8 cellular contexts compared by ENCODE assay signal in genomic region chr12:132084681-132085635, GRCh38. TPM values are rescaled to one million over a fixed set of nuclear protein-coding genes. Genes with fewer than 3 reads are reported as not detected.
DNase-seq lines count a peak whose midpoint lies in the region; ATAC-seq, FAIRE-seq and TF ChIP-seq lines count a peak whose summit lies in the region.

No MANE protein-coding gene starts in this region.

- H3F3A ChIP-seq in Loucy (ENCODE audit: low read depth): no peaks in the 10 kb centered on the region

- no peaks in the 10 kb centered on the region for H3K27me3 ChIP-seq in Loucy (ENCODE audit: insufficient read depth, low read length, poor library complexity, severe bottlenecking)
- no peaks in the 10 kb centered on the region for H3K27me3 ChIP-seq in HepG2 (ENCODE audit: control insufficient read depth in 1 of 2, insufficient read depth in 2 of 2, low read length in 2 of 2)

- TF ChIP-seq POLR2A in HepG2 (IDR thresholded peaks at IDR 0.05; ENCODE audit: insufficient read depth in 1 of 2, low read depth in 2 of 2, low read length in 2 of 2): peak; percentile 63 to 76

- TF ChIP-seq EP300 in HepG2 (IDR thresholded peaks at IDR 0.05; ENCODE audit: low read depth in 2 of 2, low read length in 2 of 2) (peak in 1 of 2 experiments; percentile 48; a peak in 1 of 4 replicates), HepG2 (CRISPR knock-in tag; IDR thresholded peaks at IDR 0.05; ENCODE audit: borderline replicate concordance) (peak; percentile 44)

- 11% methylated on average over 44 of the region's 51 CpGs for WGBS in HepG2 (ENCODE audit: low lambda C conversion rate)

- peaks cover 42% of the 10 kb centered on the region for H3K79me2 ChIP-seq in Loucy (ENCODE audit: insufficient read depth, low read length)
- H3K79me2 ChIP-seq in HepG2 (ENCODE audit: insufficient read depth, low read length): peaks cover 23% of the 10 kb centered on the region

- CTCF ChIA-PET in activated B cell treated with CpG ODN at 0.5 μM for 24 hours (lab: Charles Lee) (no interaction called here), HepG2 (lab: Yijun Ruan, JAX; ENCODE audit: low intra/inter-chr PET ratio, low total read pairs) (no interaction called here)

- H2AFZ ChIP-seq in Loucy (ENCODE audit: low read length): peak overlapping the region; percentile 18; the same call in 1 of the 2 replicates
- no peak overlapping the region for H2AFZ ChIP-seq in HepG2 (ENCODE audit: low read length)

- H3K9me3 ChIP-seq in Loucy (ENCODE audit: insufficient read depth, low read depth, low read length) (no peaks in the 10 kb centered on the region), HepG2 (ENCODE audit: low read length) (no peaks in the 10 kb centered on the region)

- in situ Hi-C loops in HepG2 (cut with HindIII; ENCODE audit: extremely low pct_ligation_motif_present, low pct_unique_long_range_greater_than_20kb): no loop called here

- H3K4me2 ChIP-seq in Loucy (ENCODE audit: low read depth, low read length, poor library complexity, severe bottlenecking) (peak overlapping the region; percentile 81), HepG2 (ENCODE audit: low read depth, low read length) (peak overlapping the region; percentile 79)

- ATAC-seq in activated B cell treated with CpG ODN at 0.5 μM for 24 hours (ENCODE audit: low read depth) (peak; percentile 28), HepG2 (peak; percentile 78), GM19452 (IDR thresholded peaks at IDR 0.05; ENCODE audit: unreplicated experiment) (no peak)

- H3K27me3 Mint-ChIP-seq in activated B cell treated with CpG ODN at 0.5 μM for 24 hours: no peaks in the 10 kb centered on the region

- H3K9ac ChIP-seq in Loucy (ENCODE audit: low read depth, low read length, poor library complexity, severe bottlenecking): peak overlapping the region; percentile 80
- H3K9ac ChIP-seq in HepG2 (ENCODE audit: insufficient read depth, low read depth, low read length): peak overlapping the region; percentile 96

- H3K9me3 Mint-ChIP-seq in activated B cell treated with CpG ODN at 0.5 μM for 24 hours: no peaks in the 10 kb centered on the region

- POLR2A ChIA-PET in activated B cell treated with CpG ODN at 0.5 μM for 24 hours (lab: Charles Lee): no interaction called here
- POLR2A ChIA-PET in HepG2 (lab: Yijun Ruan, JAX): no interaction called here

- BruUV-seq in HepG2 (replicated peaks; lab: Mats Ljungman, UMichigan): no TSS peak

- H3K36me3 Mint-ChIP-seq in activated B cell treated with CpG ODN at 0.5 μM for 24 hours (ENCODE audit: low read depth): peaks cover 18% of the 10 kb centered on the region

- TF ChIP-seq RAD21 in HepG2 (CRISPR knock-in tag; IDR thresholded peaks at IDR 0.05): peak; percentile 38

- peak overlapping the region; percentile 95 to 98 for H3K27ac ChIP-seq in coronary artery
- peak overlapping the region; percentile 98 for H3K27ac ChIP-seq in HepG2 (ENCODE audit: extremely low read length, insufficient read depth, low read length)

- peak overlapping the region; percentile 83 for H3K27ac Mint-ChIP-seq in activated B cell treated with CpG ODN at 0.5 μM for 24 hours

- H3K4me1 Mint-ChIP-seq in activated B cell treated with CpG ODN at 0.5 μM for 24 hours: peaks cover 26% of the 10 kb centered on the region

- intact Hi-C loops in activated B cell treated with CpG ODN at 0.5 μM for 24 hours (cut with micrococcal nuclease) (loop anchor here (1.0 to 5.0 kb wide), 5 partner anchors 14 to 407 kb away; partner anchors contain the start of genes DDX51, FBRSL1, NOC4L and ULK1), HepG2 (cut with micrococcal nuclease; ENCODE audit: unreplicated experiment) (no loop called here)

- no peak for TF ChIP-seq CTCF in Loucy (conservative IDR thresholded peaks at IDR 0.05; ENCODE audit: low read length)
- TF ChIP-seq CTCF in activated B cell treated with CpG ODN at 0.5 μM for 24 hours (IDR thresholded peaks at IDR 0.05): no peak
- no peak for TF ChIP-seq CTCF in coronary artery (IDR thresholded peaks at IDR 0.05)
- 0 out of 2 replicates have a peak, but pooled peaks have one; percentile 5 for TF ChIP-seq CTCF in HepG2 (CRISPR knock-in tag; IDR thresholded peaks at IDR 0.05)

- H3K4me3 ChIP-seq in Loucy (ENCODE audit: low read length, poor library complexity, severe bottlenecking) (peak overlapping the region; percentile 79), coronary artery (peak overlapping the region; percentile 99), HepG2 (replicated peaks in 1 of 3; ENCODE audit: insufficient read depth in 1 of 3, low read depth in 2 of 3, low read length in 3 of 3) (peak overlapping the region; percentile 73 to 94 (median 79))

- no peaks in the 10 kb centered on the region for H3K9me2 ChIP-seq in Loucy (replicated peaks; ENCODE audit: low read depth, low read length)

- H3K4me3 Mint-ChIP-seq in activated B cell treated with CpG ODN at 0.5 μM for 24 hours: peak overlapping the region; percentile 90

- peak; percentile 41 to 81 for DNase-seq in SHP77 (lab: John Stamatoyannopoulos, UW)
- DNase-seq in SHP77 treated with DMSO at 0.1 percent for 48 hours (lab: John Stamatoyannopoulos, UW): no peak
- peak; percentile 38 for DNase-seq in activated B cell treated with CpG ODN at 0.5 μM for 24 hours
- DNase-seq in coronary artery (ENCODE audit: low spot score): peak; percentile 81
- peak; percentile 84 for DNase-seq in HepG2 (ENCODE audit: low spot score)
- peak; percentile 45 to 51 for DNase-seq in stimulated activated CD4-positive, alpha-beta T cell treated with anti-CD3 and anti-CD28 coated beads, Interleukin-4, amount 100 ng/mL, for 48 hours (ENCODE audit: low read depth in 2 of 2)

- peaks cover 24% of the 10 kb centered on the region for H3K4me1 ChIP-seq in Loucy (ENCODE audit: insufficient read depth, low read length, poor library complexity, severe bottlenecking)
- peaks cover 45% of the 10 kb centered on the region for H3K4me1 ChIP-seq in HepG2 (ENCODE audit: insufficient read depth, low read length)

- H4K20me1 ChIP-seq in Loucy (ENCODE audit: insufficient read depth, low read length, poor library complexity, severe bottlenecking) (peaks cover 28% of the 10 kb centered on the region), HepG2 (ENCODE audit: insufficient read depth, low read length) (peaks cover 14% of the 10 kb centered on the region)

- no peaks in the 10 kb centered on the region; the same call in 1 of the 2 replicates for H3K36me3 ChIP-seq in Loucy (ENCODE audit: insufficient read depth, low read length)
- H3K36me3 ChIP-seq in HepG2 (replicated peaks in 1 of 2; ENCODE audit: control insufficient read depth in 1 of 2, insufficient read depth in 2 of 2, low read length in 2 of 2): peaks cover 2 to 7% of the 10 kb centered on the region in 2 experiments; a peak in 3 of 5 replicates

- FAIRE-seq in HepG2 (lab: Jason Lieb, UNC): peak; percentile 60

RNA-seq across cellular contexts. Expression of gene DDX51, which starts 59.2 kb away (rescaled TPM):
- total RNA-seq in activated B cell treated with CpG ODN at 0.5 μM for 24 hours (39.9 and 43.0 TPM in 2 replicates), HepG2 (2016; rRNA removed; fragmentation: Illumina TruSeq; extraction: Trizol) (3.5 and 10.1 TPM in 2 replicates)
- 3.5 and 3.6 TPM in 2 replicates for total RNA-seq in HepG2 (2016; cell fraction: cytosol; rRNA removed; fragmentation: Illumina TruSeq; extraction: Trizol; ENCODE audit: low read depth)
- total RNA-seq in HepG2 (2016; cell fraction: insoluble cytoplasmic fraction; rRNA removed; fragmentation: Illumina TruSeq; extraction: Trizol): 2.7 and 9.3 TPM in 2 replicates
- 2.5 and 3.2 TPM in 2 replicates for total RNA-seq in HepG2 (2016; cell fraction: membrane; rRNA removed; fragmentation: Illumina TruSeq; extraction: Trizol)
- 9.6 and 14.3 TPM in 2 replicates for total RNA-seq in HepG2 (2016; cell fraction: nucleus; rRNA removed; fragmentation: Illumina TruSeq; extraction: Trizol)
- 10.1 and 11.6 TPM in 2 replicates for polyA plus RNA-seq in HepG2 (2011; rRNA removed)
- 3.4 and 4.5 TPM in 2 replicates for polyA plus RNA-seq in HepG2 (2011; cell fraction: cytosol; rRNA removed)
- polyA plus RNA-seq in HepG2 (2011; cell fraction: nucleus; rRNA removed): 66.0 and 70.7 TPM in 2 replicates
- polyA plus RNA-seq in HepG2 (2012): 9.1 and 11.4 TPM in 2 replicates
- 0.85 and 1.1 TPM in 2 replicates for polyA plus RNA-seq in HepG2 (2016; cell fraction: cytosol; fragmentation: Illumina TruSeq; extraction: Trizol; ENCODE audit: low read depth)
- polyA plus RNA-seq in HepG2 (2016; cell fraction: insoluble cytoplasmic fraction; fragmentation: Illumina TruSeq; extraction: Trizol; ENCODE audit: low read depth): 4.4 and 5.8 TPM in 2 replicates
- polyA plus RNA-seq in HepG2 (2016; cell fraction: membrane; fragmentation: Illumina TruSeq; extraction: Trizol; ENCODE audit: low read depth): 1.2 and 2.1 TPM in 2 replicates
- polyA plus RNA-seq in HepG2 (2016; cell fraction: nucleus; fragmentation: Illumina TruSeq; extraction: Trizol; ENCODE audit: insufficient read depth, low read depth): 41.8 and 50.5 TPM in 2 replicates
- polyA minus RNA-seq in HepG2 (2011; rRNA and poly(A)+ RNA removed; ENCODE audit: low replicate concordance): 10.7 and 19.6 TPM in 2 replicates
- polyA minus RNA-seq in HepG2 (2011; cell fraction: cytosol; rRNA and poly(A)+ RNA removed): 3.3 and 4.1 TPM in 2 replicates
- 14.7 and 15.7 TPM in 2 replicates for polyA minus RNA-seq in HepG2 (2011; cell fraction: nucleus; rRNA and poly(A)+ RNA removed)

RNA-seq across cellular contexts. Expression of gene NOC4L, which starts 59.3 kb away (rescaled TPM):
- total RNA-seq in activated B cell treated with CpG ODN at 0.5 μM for 24 hours (28.1 and 29.1 TPM in 2 replicates), HepG2 (2016; rRNA removed; fragmentation: Illumina TruSeq; extraction: Trizol) (12.1 and 14.6 TPM in 2 replicates)
- total RNA-seq in HepG2 (2016; cell fraction: cytosol; rRNA removed; fragmentation: Illumina TruSeq; extraction: Trizol; ENCODE audit: low read depth): 7.5 and 7.6 TPM in 2 replicates
- 9.2 and 14.5 TPM in 2 replicates for total RNA-seq in HepG2 (2016; cell fraction: insoluble cytoplasmic fraction; rRNA removed; fragmentation: Illumina TruSeq; extraction: Trizol)
- total RNA-seq in HepG2 (2016; cell fraction: membrane; rRNA removed; fragmentation: Illumina TruSeq; extraction: Trizol): 8.8 and 9.0 TPM in 2 replicates
- total RNA-seq in HepG2 (2016; cell fraction: nucleus; rRNA removed; fragmentation: Illumina TruSeq; extraction: Trizol): 9.0 and 10.7 TPM in 2 replicates
- polyA plus RNA-seq in HepG2 (2011; rRNA removed): 4.3 and 4.6 TPM in 2 replicates
- polyA plus RNA-seq in HepG2 (2011; cell fraction: cytosol; rRNA removed): 2.7 and 4.4 TPM in 2 replicates
- 14.6 and 21.3 TPM in 2 replicates for polyA plus RNA-seq in HepG2 (2011; cell fraction: nucleus; rRNA removed)
- 7.9 and 11.5 TPM in 2 replicates for polyA plus RNA-seq in HepG2 (2012)
- polyA plus RNA-seq in HepG2 (2016; cell fraction: cytosol; fragmentation: Illumina TruSeq; extraction: Trizol; ENCODE audit: low read depth): 11.7 and 12.8 TPM in 2 replicates
- 14.6 and 19.7 TPM in 2 replicates for polyA plus RNA-seq in HepG2 (2016; cell fraction: insoluble cytoplasmic fraction; fragmentation: Illumina TruSeq; extraction: Trizol; ENCODE audit: low read depth)
- 9.3 and 11.4 TPM in 2 replicates for polyA plus RNA-seq in HepG2 (2016; cell fraction: membrane; fragmentation: Illumina TruSeq; extraction: Trizol; ENCODE audit: low read depth)
- 25.5 and 25.9 TPM in 2 replicates for polyA plus RNA-seq in HepG2 (2016; cell fraction: nucleus; fragmentation: Illumina TruSeq; extraction: Trizol; ENCODE audit: insufficient read depth, low read depth)
- polyA minus RNA-seq in HepG2 (2011; rRNA and poly(A)+ RNA removed; ENCODE audit: low replicate concordance): 5.3 and 10.2 TPM in 2 replicates
- 4.2 and 4.3 TPM in 2 replicates for polyA minus RNA-seq in HepG2 (2011; cell fraction: cytosol; rRNA and poly(A)+ RNA removed)
- polyA minus RNA-seq in HepG2 (2011; cell fraction: nucleus; rRNA and poly(A)+ RNA removed): 2.7 and 3.7 TPM in 2 replicates
